Comparison of ENCODE assay signal across 11 cellular contexts in genomic region chr10:26440091-26440445, GRCh38. TPM values are rescaled to one million over a fixed set of nuclear protein-coding genes. Genes with fewer than 3 reads are reported as not detected.
DNase-seq lines count a peak whose midpoint lies in the region; ATAC-seq and TF ChIP-seq lines count a peak whose summit lies in the region.
"Had no signal": no experiment of that assay in that cellular context is flagged by ENCODE, and none has a peak within 500 bp of the region (broad histone marks: within the 10 kb centered on the region; RNA-seq: fewer than 3 reads in every experiment).

No MANE protein-coding gene starts in this region.

- H3K4me3 Mint-ChIP-seq in activated T-cell treated with anti-CD3 and anti-CD28 coated beads, Interleukin-2, amount 50 U/mL, for 24 hours: peak overlapping the region; percentile 87
- H3K4me3 Mint-ChIP-seq in stimulated activated naive CD8-positive, alpha-beta T cell treated with anti-CD3 and anti-CD28 coated beads, Interleukin-15, amount 100 ng/mL, for 72 hours: peak overlapping the region; percentile 88 to 90

- no peak for DNase-seq in activated T-cell treated with anti-CD3 and anti-CD28 coated beads, Interleukin-2, amount 50 U/mL, for 24 hours
- no peak for DNase-seq in activated T-cell treated with anti-CD3 and anti-CD28 coated beads, Interleukin-2, amount 50 U/mL, for 48 hours
- DNase-seq in dorsolateral prefrontal cortex (no peak), C1 segment of cervical spinal cord (lab: John Stamatoyannopoulos, UW) (no peak), retina (no peak), activated gamma-delta T cell (lab: John Stamatoyannopoulos, UW) (no peak)
- DNase-seq in stimulated activated naive CD8-positive, alpha-beta T cell treated with anti-CD3 and anti-CD28 coated beads, Interleukin-15, amount 100 ng/mL, for 72 hours: no peak
- DNase-seq: NCI-H1105 treated with DMSO at 0.1 percent for 48 hours, thyroid gland had no signal

- no peaks in the 10 kb centered on the region for H3K9me2 ChIP-seq in Loucy (replicated peaks; ENCODE audit: low read depth, low read length)

- no peaks in the 10 kb centered on the region for H4K20me1 ChIP-seq in Loucy (ENCODE audit: insufficient read depth, low read length, poor library complexity, severe bottlenecking)

- peaks cover 6% of the 10 kb centered on the region for H3K4me1 ChIP-seq in Loucy (ENCODE audit: insufficient read depth, low read length, poor library complexity, severe bottlenecking)
- H3K4me1 ChIP-seq: thyroid gland had no signal

- no peaks in the 10 kb centered on the region for H3K27me3 Mint-ChIP-seq in activated T-cell treated with anti-CD3 and anti-CD28 coated beads, Interleukin-2, amount 50 U/mL, for 24 hours
- no peaks in the 10 kb centered on the region for H3K27me3 Mint-ChIP-seq in stimulated activated naive CD8-positive, alpha-beta T cell treated with anti-CD3 and anti-CD28 coated beads, Interleukin-15, amount 100 ng/mL, for 72 hours

- intact Hi-C loops in dorsolateral prefrontal cortex (cut with DNase I): no loop called here

- peaks cover 15% of the 10 kb centered on the region for H3K79me2 ChIP-seq in Loucy (ENCODE audit: insufficient read depth, low read length)

- H3K27me3 ChIP-seq in Loucy (ENCODE audit: insufficient read depth, low read length, poor library complexity, severe bottlenecking) (peaks cover 16% of the 10 kb centered on the region), dorsolateral prefrontal cortex (peaks cover 0 to 46% (median 30%) of the 10 kb centered on the region in 45 donors)
- H3K27me3 ChIP-seq: thyroid gland had no signal

- H3K4me3 ChIP-seq in Loucy (ENCODE audit: low read length, poor library complexity, severe bottlenecking) (peak overlapping the region; percentile 74), dorsolateral prefrontal cortex (peak overlapping the region in 40 of 59 donors; percentile 4 to 56 (median 40))
- H3K4me3 ChIP-seq: SK-N-MC, thyroid gland had no signal

- peaks cover 37% of the 10 kb centered on the region for H3K36me3 Mint-ChIP-seq in activated T-cell treated with anti-CD3 and anti-CD28 coated beads, Interleukin-2, amount 50 U/mL, for 24 hours (ENCODE audit: low read depth)

- peak overlapping the region in 20 of 59 donors; percentile 3 to 75 (median 33) for H3K27ac ChIP-seq in dorsolateral prefrontal cortex
- H3K27ac ChIP-seq: SK-N-MC, thyroid gland had no signal

- H3K4me2 ChIP-seq in Loucy (ENCODE audit: low read depth, low read length, poor library complexity, severe bottlenecking): peak overlapping the region; percentile 80

- no peak overlapping the region for H3K9ac ChIP-seq in Loucy (ENCODE audit: low read depth, low read length, poor library complexity, severe bottlenecking)

- ATAC-seq in stimulated activated naive CD8-positive, alpha-beta T cell treated with anti-CD3 and anti-CD28 coated beads, Interleukin-15, amount 100 ng/mL, for 72 hours: no peak

- peaks cover 60% of the 10 kb centered on the region for H3K4me1 Mint-ChIP-seq in activated T-cell treated with anti-CD3 and anti-CD28 coated beads, Interleukin-2, amount 50 U/mL, for 24 hours (ENCODE audit: low read depth)
- peaks cover 71% of the 10 kb centered on the region for H3K4me1 Mint-ChIP-seq in stimulated activated naive CD8-positive, alpha-beta T cell treated with anti-CD3 and anti-CD28 coated beads, Interleukin-15, amount 100 ng/mL, for 72 hours

- no peaks in the 10 kb centered on the region for H3F3A ChIP-seq in Loucy (ENCODE audit: low read depth)

- H3K9me3 ChIP-seq in Loucy (ENCODE audit: insufficient read depth, low read depth, low read length): no peaks in the 10 kb centered on the region
- H3K9me3 ChIP-seq: thyroid gland had no signal

- TF ChIP-seq CTCF in Loucy (conservative IDR thresholded peaks at IDR 0.05; ENCODE audit: low read length) (no peak), dorsolateral prefrontal cortex (IDR thresholded peaks at IDR 0.05 in 54 of 56, conservative IDR thresholded peaks at IDR 0.05 in 2 of 56; ENCODE audit: low read depth in 1 of 56, partially characterized antibody in 56 of 56) (no peak)

- H3K27ac Mint-ChIP-seq in activated T-cell treated with anti-CD3 and anti-CD28 coated beads, Interleukin-2, amount 50 U/mL, for 24 hours: peak overlapping the region; percentile 90
- H3K27ac Mint-ChIP-seq in stimulated activated naive CD8-positive, alpha-beta T cell treated with anti-CD3 and anti-CD28 coated beads, Interleukin-15, amount 100 ng/mL, for 72 hours: peak overlapping the region; percentile 87 to 95

- no peaks in the 10 kb centered on the region for H3K36me3 ChIP-seq in Loucy (ENCODE audit: insufficient read depth, low read length)
- H3K36me3 ChIP-seq: thyroid gland had no signal

- H3K9me3 Mint-ChIP-seq in activated T-cell treated with anti-CD3 and anti-CD28 coated beads, Interleukin-2, amount 50 U/mL, for 24 hours: peaks cover 4% of the 10 kb centered on the region
- no peaks in the 10 kb centered on the region for H3K9me3 Mint-ChIP-seq in stimulated activated naive CD8-positive, alpha-beta T cell treated with anti-CD3 and anti-CD28 coated beads, Interleukin-15, amount 100 ng/mL, for 72 hours

- H2AFZ ChIP-seq in Loucy (ENCODE audit: low read length): no peak overlapping the region

RNA-seq across cellular contexts. Expression of gene APBB1IP, which starts 1.9 kb away (rescaled TPM):
- 10 to 100 TPM in 51 of 120 experiments, 1 to 10 TPM in 69; 1.9 to 23.7 (median 9.4) TPM for total RNA-seq in dorsolateral prefrontal cortex
